1 cellular context compared by ENCODE assay signal in genomic region chr17:82367724-82368524, GRCh38.
A peak's percentile ranks its signal among the peaks of the same experiment; 100 is the strongest.
TF ChIP-seq lines count a peak whose summit lies in the region.

No MANE protein-coding gene starts in this region.

TF ChIP-seq in HepG2, 621 proteins besides CTCF, POLR2A, EP300 and RAD21 (continued from another document and continues in another):
- TF ChIP-seq NFAT5 (CRISPR knock-in tag; IDR thresholded peaks at IDR 0.05) (no peak), MED8 (CRISPR knock-in tag; IDR thresholded peaks at IDR 0.05; ENCODE audit: insufficient replicate concordance) (no peak), ZNF564 (CRISPR knock-in tag; IDR thresholded peaks at IDR 0.05) (no peak), ZNF282 (IDR thresholded peaks at IDR 0.05; ENCODE audit: partially characterized antibody) (no peak), MED1 (CRISPR knock-in tag; IDR thresholded peaks at IDR 0.05) (peak; percentile 46), ZNF704 (CRISPR knock-in tag; IDR thresholded peaks at IDR 0.05; ENCODE audit: borderline replicate concordance) (0 out of 2 replicates have a peak, but pooled peaks have one; percentile 58), BCLAF1 (IDR thresholded peaks at IDR 0.05) (no peak), GTF2F1 (IDR thresholded peaks at IDR 0.05; ENCODE audit: low read length) (0 out of 2 replicates have a peak, but pooled peaks have one; percentile 17), POLR2AphosphoS5 (IDR thresholded peaks at IDR 0.05; ENCODE audit: low read depth, low read length) (peak; percentile 99), IKZF1 (IDR thresholded peaks at IDR 0.05) (no peak), CHD2 (IDR thresholded peaks at IDR 0.05; ENCODE audit: low read depth, low read length) (peak; percentile 65; the same call in 1 of the 2 replicates), CREM (IDR thresholded peaks at IDR 0.05) (peak; percentile 82), CREM (CRISPR knock-in tag; IDR thresholded peaks at IDR 0.05) (no peak), CENPT (CRISPR knock-in tag; IDR thresholded peaks at IDR 0.05; ENCODE audit: low read depth) (no peak), ZNF414 (CRISPR knock-in tag; IDR thresholded peaks at IDR 0.05) (no peak; the same call in 1 of the 2 replicates), KMT2A (CRISPR knock-in tag; IDR thresholded peaks at IDR 0.05) (peak; percentile 49; the same call in 1 of the 2 replicates), BRF2 (CRISPR knock-in tag; IDR thresholded peaks at IDR 0.05) (no peak), RFX3 (CRISPR knock-in tag; IDR thresholded peaks at IDR 0.05) (no peak), MAFK (conservative IDR thresholded peaks at IDR 0.05 in 1 of 2, IDR thresholded peaks at IDR 0.05 in 1 of 2; ENCODE audit: low read length in 2 of 2) (peak; percentile 74 to 81), PHB2 (IDR thresholded peaks at IDR 0.05; ENCODE audit: partially characterized antibody) (no peak), ZBTB2 (CRISPR knock-in tag; IDR thresholded peaks at IDR 0.05; ENCODE audit: low read depth) (no peak), BRCA1 (CRISPR knock-in tag; IDR thresholded peaks at IDR 0.05) (no peak), STAG1 (CRISPR knock-in tag; IDR thresholded peaks at IDR 0.05) (no peak), TSC22D2 (CRISPR knock-in tag; IDR thresholded peaks at IDR 0.05; ENCODE audit: borderline replicate concordance) (0 out of 2 replicates have a peak, but pooled peaks have one; percentile 44), HOMEZ (CRISPR knock-in tag; IDR thresholded peaks at IDR 0.05; ENCODE audit: low read depth) (peak; percentile 59; the same call in 1 of the 2 replicates), ZFP1 (CRISPR knock-in tag; IDR thresholded peaks at IDR 0.05) (no peak), FOXP1 (IDR thresholded peaks at IDR 0.05) (no peak), FOXP1 (CRISPR knock-in tag; IDR thresholded peaks at IDR 0.05) (0 out of 2 replicates have a peak, but pooled peaks have one; percentile 42), THAP11 (CRISPR knock-in tag; IDR thresholded peaks at IDR 0.05) (peak; percentile 86), RFXANK (CRISPR knock-in tag; IDR thresholded peaks at IDR 0.05) (peak; percentile 87; the same call in 1 of the 2 replicates), ZNF770 (CRISPR knock-in tag; IDR thresholded peaks at IDR 0.05) (no peak), ZNF577 (CRISPR knock-in tag; IDR thresholded peaks at IDR 0.05; ENCODE audit: borderline replicate concordance, low read depth) (no peak), ZNF501 (CRISPR knock-in tag; IDR thresholded peaks at IDR 0.05) (peak; percentile 73; the same call in 1 of the 2 replicates), KDM2A (CRISPR knock-in tag; IDR thresholded peaks at IDR 0.05; ENCODE audit: borderline replicate concordance, low read depth) (peak; percentile 28; the same call in 1 of the 2 replicates), NR2F1 (CRISPR knock-in tag; IDR thresholded peaks at IDR 0.05) (0 out of 4 replicates have a peak, but pooled peaks of 1 of the 2 experiments have one; percentile 47), KLF9 (CRISPR knock-in tag; IDR thresholded peaks at IDR 0.05; ENCODE audit: low read depth) (no peak), MTERF4 (CRISPR knock-in tag; IDR thresholded peaks at IDR 0.05) (no peak), ZNF296 (CRISPR knock-in tag; conservative IDR thresholded peaks at IDR 0.05) (no peak), PHF21A (CRISPR knock-in tag; IDR thresholded peaks at IDR 0.05) (peak; percentile 78)
